8 cellular contexts compared by ENCODE assay signal in the genomic region with DNA sequence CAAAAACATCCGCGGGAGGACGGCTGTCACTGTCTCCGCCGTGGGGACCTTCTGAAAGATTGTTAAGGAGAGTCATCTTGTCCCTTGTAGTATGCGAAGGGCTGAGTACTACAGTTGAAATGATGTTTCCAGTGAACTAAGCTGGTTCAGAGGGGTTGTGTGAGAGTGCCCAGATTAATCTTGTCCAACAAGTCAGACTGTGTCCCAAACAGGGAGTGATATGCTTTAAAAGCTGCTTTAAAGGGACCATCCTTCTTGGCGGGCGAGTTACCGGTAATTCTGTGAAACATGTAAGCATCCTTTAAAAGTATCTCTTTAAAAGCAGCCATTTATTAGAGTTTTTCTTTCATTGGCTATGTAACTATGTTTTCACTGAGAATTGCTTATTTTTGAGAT. TPM values are rescaled to one million over a fixed set of nuclear protein-coding genes. Genes with fewer than 3 reads are reported as not detected.
A peak's percentile ranks its signal among the peaks of the same experiment; 100 is the strongest.
DNase-seq lines count a peak whose midpoint lies in the region; ATAC-seq and TF ChIP-seq lines count a peak whose summit lies in the region.

No MANE protein-coding gene starts in this region.

- H3K27ac Mint-ChIP-seq in CD14-positive monocyte: peak overlapping the region in 6 of 7 donors; percentile 88 to 98 (median 96)
- H3K27ac Mint-ChIP-seq in nephron progenitor cell: peak overlapping the region; percentile 16

- intact Hi-C loops in CD14-positive monocyte (cut with micrococcal nuclease): no loop called here

- peak overlapping the region; percentile 98 for H3K4me2 ChIP-seq in OCI-LY1 (ENCODE audit: low read length)

- H3K36me3 ChIP-seq in OCI-LY1 (ENCODE audit: insufficient read depth, low read length): peaks cover 4% of the 10 kb centered on the region; the same call in 1 of the 2 replicates
- H3K36me3 ChIP-seq in endocrine pancreas (ENCODE audit: control insufficient read depth, insufficient read depth, low read length): no peaks in the 10 kb centered on the region

- no peak overlapping the region for H2AFZ ChIP-seq in OCI-LY1 (ENCODE audit: low read length)

- H3K9me2 ChIP-seq in OCI-LY1 (ENCODE audit: low read depth, low read length): no peaks in the 10 kb centered on the region

- H3K4me1 Mint-ChIP-seq in CD14-positive monocyte (peaks cover 19% of the 10 kb centered on the region), nephron progenitor cell (peaks cover 22% of the 10 kb centered on the region)

- H3K27me3 ChIP-seq in OCI-LY1 (ENCODE audit: insufficient read depth, low read length) (no peaks in the 10 kb centered on the region), endocrine pancreas (ENCODE audit: control insufficient read depth, insufficient read depth, low read length) (no peaks in the 10 kb centered on the region)

- H3K27me3 Mint-ChIP-seq in CD14-positive monocyte (ENCODE audit: low read depth in 3 of 3) (peaks cover 4 to 17% (median 11%) of the 10 kb centered on the region in 3 donors), nephron progenitor cell (ENCODE audit: low read depth, poor library complexity) (peaks cover 3% of the 10 kb centered on the region)

- H3K9ac ChIP-seq in OCI-LY1 (ENCODE audit: low read length) (peak overlapping the region; percentile 87), endocrine pancreas (ENCODE audit: control insufficient read depth, insufficient read depth, low read length) (peak overlapping the region; percentile 88)

- peak overlapping the region; percentile 53 for H3K27ac ChIP-seq in OCI-LY1 (ENCODE audit: low read depth, low read length, poor library complexity, severe bottlenecking)

- H3K4me3 Mint-ChIP-seq in CD14-positive monocyte (peak overlapping the region; percentile 96 to 99), nephron progenitor cell (peak overlapping the region; percentile 98)

- H3K9me3 ChIP-seq in OCI-LY1 (ENCODE audit: low read length) (no peaks in the 10 kb centered on the region), endocrine pancreas (ENCODE audit: control insufficient read depth, low read length) (no peaks in the 10 kb centered on the region)

- H3K4me1 ChIP-seq in OCI-LY1 (ENCODE audit: insufficient read depth, low read length, severe bottlenecking) (peaks cover 27% of the 10 kb centered on the region), endocrine pancreas (ENCODE audit: control insufficient read depth, insufficient read depth, low read length) (peaks cover 21% of the 10 kb centered on the region)

- peak overlapping the region; percentile 92 for H3K4me3 ChIP-seq in OCI-LY1 (ENCODE audit: low read depth, low read length, poor library complexity, severe bottlenecking)
- peak overlapping the region; percentile 91 for H3K4me3 ChIP-seq in endocrine pancreas (ENCODE audit: control insufficient read depth, insufficient read depth, low read length)

- H3K79me2 ChIP-seq in OCI-LY1 (ENCODE audit: insufficient read depth, low read length): peaks cover 54% of the 10 kb centered on the region

- peaks cover 9 to 24% of the 10 kb centered on the region in 2 donors for H3K36me3 Mint-ChIP-seq in CD14-positive monocyte
- H3K36me3 Mint-ChIP-seq in nephron progenitor cell (ENCODE audit: low read depth): peaks cover 10% of the 10 kb centered on the region

- H3K9me3 Mint-ChIP-seq in CD14-positive monocyte: no peaks in the 10 kb centered on the region
- no peaks in the 10 kb centered on the region for H3K9me3 Mint-ChIP-seq in nephron progenitor cell

- TF ChIP-seq CTCF in CD14-positive monocyte (IDR thresholded peaks at IDR 0.05) (no peak), OCI-LY1 (IDR thresholded peaks at IDR 0.05; ENCODE audit: low read length) (no peak), nephron progenitor cell (IDR thresholded peaks at IDR 0.05) (no peak)

- no peak for ATAC-seq in HG03039 (IDR thresholded peaks at IDR 0.05; ENCODE audit: unreplicated experiment)

- no peaks in the 10 kb centered on the region for H4K20me1 ChIP-seq in OCI-LY1 (ENCODE audit: insufficient read depth, low read length)

- no peaks in the 10 kb centered on the region for H3F3A ChIP-seq in OCI-LY1 (ENCODE audit: insufficient read depth, low read length)

- DNase-seq in CD14-positive monocyte (ENCODE audit: low spot score) (no peak), nephron progenitor cell (no peak), NCI-H69 (lab: John Stamatoyannopoulos, UW) (no peak), MV-4-11 (lab: John Stamatoyannopoulos, UW) (no peak), NCI-H2171 (lab: John Stamatoyannopoulos, UW) (no peak)

RNA-seq across cellular contexts. Expression of a gene that starts 1.1 kb away (rescaled TPM):
- 1 to 10 TPM; 7.4 to 9.0 TPM for polyA plus RNA-seq in CD14-positive monocyte

RNA-seq across cellular contexts. Expression of a gene that starts 53.9 kb away (rescaled TPM):
- polyA plus RNA-seq in CD14-positive monocyte: 100 to 1,000 TPM; 149 to 211 TPM
